9 cellular contexts compared by ENCODE assay signal in genomic region chr1:160058087-160058486, GRCh38. TPM values are rescaled to one million over a fixed set of nuclear protein-coding genes. Genes with fewer than 3 reads are reported as not detected.
DNase-seq lines count a peak whose midpoint lies in the region; ATAC-seq and TF ChIP-seq lines count a peak whose summit lies in the region.
"Had no signal": no experiment of that assay in that cellular context is flagged by ENCODE, and none has a peak within 500 bp of the region (broad histone marks: within the 10 kb centered on the region; RNA-seq: fewer than 3 reads in every experiment).

No MANE protein-coding gene starts in this region.

- H3K9me3 ChIP-seq in left ventricle myocardium inferior (replicated peaks), result no peaks in the 10 kb centered on the region
- no peaks in the 10 kb centered on the region for H3K9me3 ChIP-seq in upper lobe of right lung

- H3K27ac ChIP-seq in left ventricle myocardium inferior (replicated peaks), result no peak overlapping the region
- H3K27ac ChIP-seq in upper lobe of right lung, result no peak overlapping the region

- DNase-seq in left ventricle myocardium inferior (no peak), cardiac septum (ENCODE audit: low spot score) (no peak), dermis blood vessel endothelial cell (peak; percentile 21), upper lobe of right lung (no peak), SW 1271 (lab: John Stamatoyannopoulos, UW) (no peak), SIG-M5 treated with dmso at 0.1 percent for 504 hours (lab: John Stamatoyannopoulos, UW; ENCODE audit: unreplicated experiment) (no peak)
- DNase-seq: activated T-cell treated with anti-CD3 and anti-CD28 coated beads, Interleukin-2, amount 50 U/mL, for 4 hours; NCI-H1694 treated with DMSO at 0.1 percent for 48 hours had no signal

- no peaks in the 10 kb centered on the region for H3K36me3 ChIP-seq in left ventricle myocardium inferior
- no peaks in the 10 kb centered on the region for H3K36me3 ChIP-seq in upper lobe of right lung

- H3K4me3 ChIP-seq in left ventricle myocardium inferior (no peak overlapping the region), upper lobe of right lung (no peak overlapping the region)

- H3K27me3 ChIP-seq in left ventricle myocardium inferior (ENCODE audit: low read depth) (peaks cover 65% of the 10 kb centered on the region), upper lobe of right lung (peaks cover 27% of the 10 kb centered on the region)

- intact Hi-C loops in left ventricle myocardium inferior (cut with micrococcal nuclease) (no loop called here), cardiac septum (cut with DNase I) (no loop called here), upper lobe of right lung (cut with DNase I) (no loop called here)

- H3K4me1 ChIP-seq in left ventricle myocardium inferior (no peaks in the 10 kb centered on the region), upper lobe of right lung (no peaks in the 10 kb centered on the region)

- peak; percentile 47 for TF ChIP-seq CTCF in left ventricle myocardium inferior (IDR thresholded peaks at IDR 0.05; ENCODE audit: borderline replicate concordance)
- TF ChIP-seq CTCF in upper lobe of right lung (IDR thresholded peaks at IDR 0.05), result peak; percentile 25

- peak; percentile 24 for ATAC-seq in upper lobe of right lung
- ATAC-seq: activated T-cell treated with anti-CD3 and anti-CD28 coated beads, Interleukin-2, amount 50 U/mL, for 4 hours had no signal

RNA-seq across cellular contexts. Expression of gene KCNJ10, which starts 11.9 kb away (rescaled TPM):
- not detected for total RNA-seq in left ventricle myocardium inferior
- 0.05 TPM for total RNA-seq in cardiac septum
- total RNA-seq in dermis blood vessel endothelial cell, result not detected in 2 replicates
- not detected for total RNA-seq in upper lobe of right lung

RNA-seq across cellular contexts. Expression of gene KCNJ9, which starts 23.3 kb away (rescaled TPM):
- total RNA-seq in left ventricle myocardium inferior (0.05 TPM), cardiac septum (not detected), dermis blood vessel endothelial cell (not detected in 2 replicates), upper lobe of right lung (not detected)
- total RNA-seq: activated T-cell treated with anti-CD3 and anti-CD28 coated beads, Interleukin-2, amount 50 U/mL, for 4 hours; mesothelial cell of epicardium had no signal

RNA-seq across cellular contexts. Expression of gene PIGM, which starts 26.3 kb away (rescaled TPM):
- total RNA-seq in left ventricle myocardium inferior (2.5 TPM), cardiac septum (2.3 TPM), dermis blood vessel endothelial cell (2.6 and 3.5 TPM in 2 replicates), upper lobe of right lung (7.1 TPM)

RNA-seq across cellular contexts. Expression of gene IGSF8, which starts 40.3 kb away (rescaled TPM):
- 18.2 TPM for total RNA-seq in left ventricle myocardium inferior
- total RNA-seq in cardiac septum, result 29.7 TPM
- 13.4 and 16.6 TPM in 2 replicates for total RNA-seq in dermis blood vessel endothelial cell
- 37.5 TPM for total RNA-seq in upper lobe of right lung

RNA-seq across cellular contexts. Expression of gene ATP1A2, which starts 57.5 kb away (rescaled TPM):
- 401 TPM for total RNA-seq in left ventricle myocardium inferior
- 147 TPM for total RNA-seq in cardiac septum
- not detected in 2 replicates for total RNA-seq in dermis blood vessel endothelial cell
- 5.6 TPM for total RNA-seq in upper lobe of right lung
- total RNA-seq: activated T-cell treated with anti-CD3 and anti-CD28 coated beads, Interleukin-2, amount 50 U/mL, for 4 hours had no signal
